ENCODE assay signal across 8 cellular contexts in the genomic region with DNA sequence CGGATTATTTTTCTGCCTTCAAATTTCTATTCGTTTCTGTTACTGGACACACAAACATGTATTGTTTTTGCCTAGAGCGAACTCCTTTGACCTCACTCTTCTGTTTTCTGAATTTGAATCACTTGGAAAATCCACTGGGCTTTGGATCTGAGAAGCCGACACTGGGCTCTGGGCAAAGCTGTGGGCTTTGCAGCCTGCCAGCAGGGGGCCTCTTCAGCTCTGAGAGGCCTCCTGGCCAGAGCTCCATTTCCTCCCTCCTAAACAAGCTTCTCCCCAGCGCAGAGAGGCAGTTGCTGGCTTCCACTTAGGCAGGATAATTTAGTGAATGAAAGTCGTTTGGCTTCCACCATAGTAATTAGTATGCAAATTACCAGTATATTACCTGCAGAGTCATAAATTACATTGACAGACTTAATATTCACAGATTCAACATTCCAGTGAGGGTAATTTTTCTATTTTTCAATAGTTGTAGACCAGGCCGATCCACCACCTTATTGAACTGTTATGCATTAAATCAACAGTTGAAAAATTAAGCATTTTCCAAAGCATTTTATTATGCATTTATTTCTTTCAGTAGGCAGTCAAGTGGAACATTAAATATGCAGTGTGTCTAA.
DNase-seq lines count a peak whose midpoint lies in the region; ATAC-seq and TF ChIP-seq lines count a peak whose summit lies in the region.

No MANE protein-coding gene starts in this region.

- no peaks in the 10 kb centered on the region for H3K4me1 ChIP-seq in left lung

- no peaks in the 10 kb centered on the region for H3K27me3 ChIP-seq in left lung

- H3K27ac ChIP-seq in coronary artery (no peak overlapping the region), left lung (no peak overlapping the region)

- peak; percentile 74 for ATAC-seq in HG02798 (IDR thresholded peaks at IDR 0.05; ENCODE audit: poor library complexity, unreplicated experiment)
- ATAC-seq in left lung: peak; percentile 98
- ATAC-seq in HG03139 (IDR thresholded peaks at IDR 0.05; ENCODE audit: unreplicated experiment): no peak

- DNase-seq in EL (peak; percentile 74), NCI-H2227 (lab: John Stamatoyannopoulos, UW; ENCODE audit: unreplicated experiment) (peak; percentile 74), coronary artery (ENCODE audit: low spot score) (no peak), left lung (peak; percentile 72 to 86)
- peak in 3 of 4 experiments; percentile 1 to 16 (median 7) for DNase-seq in activated CD4-positive, CD25-positive, alpha-beta regulatory T cell (lab: John Stamatoyannopoulos, UW)
- peak; percentile 15 to 38 for DNase-seq in stimulated activated CD4-positive, alpha-beta T cell treated with anti-CD3 and anti-CD28 coated beads, Interleukin-4, amount 100 ng/mL, for 4 hours

- H3K4me3 ChIP-seq in coronary artery: peak overlapping the region; percentile 25
- H3K4me3 ChIP-seq in left lung: no peak overlapping the region

- no peaks in the 10 kb centered on the region for H3K9me3 ChIP-seq in left lung

- TF ChIP-seq CTCF in coronary artery (IDR thresholded peaks at IDR 0.05) (peak; percentile 86), left lung (IDR thresholded peaks at IDR 0.05) (peak; percentile 89 to 90)

- no peaks in the 10 kb centered on the region for H3K36me3 ChIP-seq in left lung

- intact Hi-C loops in left lung (cut with DNase I): no loop called here
